8 cellular contexts compared by ENCODE assay signal in the genomic region with DNA sequence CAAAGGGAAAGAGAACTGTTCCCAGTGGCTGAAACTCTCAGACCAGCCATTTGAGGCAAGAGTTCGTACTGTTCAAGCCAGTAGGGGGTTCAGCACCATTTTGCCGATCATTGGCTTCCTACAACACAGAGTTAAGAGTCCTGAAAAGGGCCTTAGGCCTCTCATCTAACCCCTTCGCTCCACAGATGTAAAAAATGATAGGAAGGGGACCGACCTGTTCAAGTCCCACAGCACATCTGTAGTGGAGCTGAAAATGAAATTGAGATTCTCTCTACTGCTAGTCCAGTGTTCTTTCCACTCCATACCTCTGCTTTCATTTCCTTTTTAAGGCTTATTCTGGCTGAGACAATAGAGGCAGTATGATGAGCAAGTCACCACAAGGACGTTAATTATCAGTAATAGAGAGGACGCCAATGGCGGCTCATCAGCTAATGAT. TPM values are rescaled to one million over a fixed set of nuclear protein-coding genes. Genes with fewer than 3 reads are reported as not detected.
A peak's percentile ranks its signal among the peaks of the same experiment; 100 is the strongest.
DNase-seq lines count a peak whose midpoint lies in the region; ATAC-seq and TF ChIP-seq lines count a peak whose summit lies in the region.

No MANE protein-coding gene starts in this region.

- ATAC-seq in HG02678 (IDR thresholded peaks at IDR 0.05; ENCODE audit: unreplicated experiment) = peak; percentile 65

- H2AFZ ChIP-seq in neural cell (ENCODE audit: low read depth, low read length) = no peak overlapping the region

- no peaks in the 10 kb centered on the region for H4K20me1 ChIP-seq in neural cell (ENCODE audit: insufficient read depth)

- H3K36me3 ChIP-seq in neural cell (ENCODE audit: insufficient read depth, low read length) = no peaks in the 10 kb centered on the region

- TF ChIP-seq RAD21 in neural cell (conservative IDR thresholded peaks at IDR 0.05) = no peak

- H3K27ac ChIP-seq in caudate nucleus (ENCODE audit: low read depth, low read length) (peak overlapping the region; percentile 60), neural cell (ENCODE audit: low read length) (peak overlapping the region; percentile 60)

- H3F3A ChIP-seq in neural cell (ENCODE audit: insufficient read depth, low read length, poor library complexity, severe bottlenecking) = no peaks in the 10 kb centered on the region

- peak overlapping the region; percentile 29 for H3K4me3 ChIP-seq in GM12875 (ENCODE audit: low read depth, low read length)
- no peak overlapping the region for H3K4me3 ChIP-seq in neural cell (ENCODE audit: low read length)

- TF ChIP-seq CTCF in GM12875 (IDR thresholded peaks at IDR 0.05; ENCODE audit: borderline replicate concordance, insufficient read depth, low read depth, low read length) (no peak), neural cell (IDR thresholded peaks at IDR 0.05; ENCODE audit: poor library complexity, severe bottlenecking) (no peak)

- TF ChIP-seq EP300 in neural cell (conservative IDR thresholded peaks at IDR 0.05; ENCODE audit: poor library complexity, severe bottlenecking) = no peak

- DNase-seq in caudate nucleus (lab: John Stamatoyannopoulos, UW) = no peak
- DNase-seq in NCI-H1048 (lab: John Stamatoyannopoulos, UW) = no peak
- no peak for DNase-seq in NCI-H2107 treated with DMSO at 0.1 percent for 48 hours (lab: John Stamatoyannopoulos, UW; ENCODE audit: unreplicated experiment)
- DNase-seq in LoVo (ENCODE audit: low spot score) = no peak
- no peak for DNase-seq in iPS-NIHi7 (ENCODE audit: extremely low spot score)

- no peaks in the 10 kb centered on the region for H3K79me2 ChIP-seq in neural cell (replicated peaks; ENCODE audit: insufficient read depth, low read length)

- no peaks in the 10 kb centered on the region for H3K9me3 ChIP-seq in neural cell (ENCODE audit: low read length)

- H3K9ac ChIP-seq in neural cell (ENCODE audit: low read length) = no peak overlapping the region

- no peak overlapping the region for H3K4me2 ChIP-seq in neural cell (ENCODE audit: low read length)

- H3K27me3 ChIP-seq in neural cell (ENCODE audit: insufficient read depth, low read depth, low read length) = no peaks in the 10 kb centered on the region

- no peaks in the 10 kb centered on the region for H3K9me2 ChIP-seq in neural cell (ENCODE audit: insufficient read depth, low read length)

TF ChIP-seq in neural cell, 6 proteins besides CTCF, POLR2A, EP300 and RAD21:
- no peak for TF ChIP-seq EZH2 (IDR thresholded peaks at IDR 0.05; ENCODE audit: borderline replicate concordance, insufficient read depth, low read length, poor library complexity, severe bottlenecking)
- no peak for TF ChIP-seq POLR2AphosphoS5 (IDR thresholded peaks at IDR 0.05)
- no peak for TF ChIP-seq REST (IDR thresholded peaks at IDR 0.05; ENCODE audit: borderline replicate concordance)
- no peak for TF ChIP-seq TAF1 (IDR thresholded peaks at IDR 0.05; ENCODE audit: low read depth)
- TF ChIP-seq SMC3 (conservative IDR thresholded peaks at IDR 0.05; ENCODE audit: poor library complexity) = no peak
- TF ChIP-seq MXI1 (conservative IDR thresholded peaks at IDR 0.05; ENCODE audit: poor library complexity, severe bottlenecking) = no peak

RNA-seq across cellular contexts. Expression of gene DDR2, which starts 1.1 kb away (rescaled TPM):
- polyA plus RNA-seq in neural cell = 0.69 and 0.76 TPM in 2 replicates
- 0.93 and 2.9 TPM in 2 replicates for polyA minus RNA-seq in neural cell
